25 cellular contexts compared by ENCODE assay signal in genomic region chr15:99671926-99672701, GRCh38.
"Had no signal": no experiment of that assay in that cellular context is flagged by ENCODE, and none has a peak within 500 bp of the region (broad histone marks: within the 10 kb centered on the region; RNA-seq: fewer than 3 reads in every experiment).

No MANE protein-coding gene starts in this region.

- H3K27ac ChIP-seq: hepatocyte, ovary, uterus had no signal

- DNase-seq: activated CD4-positive, alpha-beta T cell treated with anti-CD3 and anti-CD28 coated beads for 36 hours; activated CD4-positive, CD25-positive, alpha-beta regulatory T cell; activated CD8-positive, alpha-beta memory T cell treated with anti-CD3 and anti-CD28 coated beads, Interleukin-2, amount 10 ng/mL, durations not matched to agents 7 days and 5 days; activated CD8-positive, alpha-beta T cell treated with anti-CD3 and anti-CD28 coated beads, Interleukin-2, amount 10 ng/mL, durations not matched to agents 7 days and 5 days; activated effector memory CD4-positive, alpha-beta T cell treated with Interleukin-2 at 50 U/mL for 16 hours; activated naive CD4-positive, alpha-beta T cell treated with anti-CD3 and anti-CD28 coated beads for 36 hours; aorta; cortex of kidney; effector memory CD8-positive, alpha-beta T cell; erythroblast; glutamatergic neuron; islet precursor cell; naive B cell; ovary; stimulated activated CD4-positive, alpha-beta T cell treated with anti-CD3 and anti-CD28 coated beads, Interleukin-1b, Interleukin-23, amount 100 ng/mL, for 48 hours; stimulated activated CD4-positive, alpha-beta T cell treated with anti-CD3 and anti-CD28 coated beads, Interleukin-4, amount 100 ng/mL, for 4 hours; stimulated activated CD8-positive, alpha-beta memory T cell treated with anti-CD3 and anti-CD28 coated beads, Interleukin-4, amount 100 ng/mL, for 48 hours; stimulated activated naive CD8-positive, alpha-beta T cell treated with anti-CD3 and anti-CD28 coated beads, Interleukin-15, amount 100 ng/mL, for 72 hours; substantia nigra; T-cell; uterus had no signal

- H3K9me3 ChIP-seq: ovary, uterus had no signal

- H3K27me3 ChIP-seq: hepatocyte, ovary, uterus had no signal

- H3K4me1 ChIP-seq: uterus had no signal

- ATAC-seq: activated CD4-positive, alpha-beta T cell treated with anti-CD3 and anti-CD28 coated beads for 36 hours; activated CD8-positive, alpha-beta memory T cell treated with anti-CD3 and anti-CD28 coated beads, Interleukin-2, amount 10 ng/mL, durations not matched to agents 7 days and 5 days; activated CD8-positive, alpha-beta T cell treated with anti-CD3 and anti-CD28 coated beads, Interleukin-2, amount 10 ng/mL, durations not matched to agents 7 days and 5 days; effector memory CD8-positive, alpha-beta T cell; stimulated activated memory B cell treated with anti-CD40 and anti-IgM and Interleukin-4, amounts not matched to agents 10 μg/mL and 1 μg/mL and 100 μg/mL, for 72 hours; stimulated activated naive CD8-positive, alpha-beta T cell treated with anti-CD3 and anti-CD28 coated beads, Interleukin-15, amount 100 ng/mL, for 72 hours; T-cell had no signal

- H3K36me3 ChIP-seq: ovary, uterus had no signal

- H3K4me3 ChIP-seq: hepatocyte, ovary, smooth muscle cell, uterus had no signal

- FAIRE-seq: frontal cortex had no signal
